8 cellular contexts compared by ENCODE assay signal in the genomic region with DNA sequence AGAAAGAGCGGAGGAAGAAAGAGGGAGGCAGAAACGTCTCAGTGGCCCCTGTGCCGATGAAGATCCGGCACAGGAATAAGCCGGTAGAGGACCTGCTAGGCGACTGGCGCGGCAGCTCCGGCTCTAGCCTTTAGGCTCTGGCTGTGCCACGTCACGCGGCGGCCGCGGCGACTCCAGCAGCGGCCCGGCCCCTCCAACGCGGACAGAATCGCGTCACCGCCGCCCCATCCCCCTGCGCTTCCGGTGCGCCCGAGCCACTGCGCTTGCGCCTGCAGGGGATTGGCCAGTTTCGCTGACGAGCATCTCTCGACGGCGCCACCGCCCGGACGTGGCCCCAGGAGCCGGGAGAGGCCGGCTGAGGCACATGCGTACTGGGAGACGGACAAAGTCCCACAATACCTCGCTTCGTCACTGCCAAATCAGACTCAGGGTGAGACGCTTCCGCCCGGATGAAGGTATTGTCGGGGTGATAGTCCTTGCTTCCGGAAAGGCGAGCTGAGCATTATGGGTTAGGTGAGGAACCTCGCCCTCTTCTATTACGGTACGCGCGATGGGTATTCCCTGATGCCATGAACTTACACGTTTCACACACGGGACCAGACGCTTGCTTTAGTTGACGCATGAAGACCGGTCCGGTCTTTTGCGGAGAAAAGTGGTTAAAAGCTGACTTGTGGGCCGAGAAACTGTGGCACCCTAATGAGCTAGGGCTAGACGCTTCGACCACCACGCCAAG. TPM values are rescaled to one million over a fixed set of nuclear protein-coding genes. Genes with fewer than 3 reads are reported as not detected.
A peak's percentile ranks its signal among the peaks of the same experiment; 100 is the strongest.
DNase-seq lines count a peak whose midpoint lies in the region; ATAC-seq and TF ChIP-seq lines count a peak whose summit lies in the region.

Gene ARF4, minus strand, starts transcription at position 105 of the 733 bp plus-strand sequence. CDS start 204 bp downstream, outside the sequence.

- peak within 1 kb of the TSS; percentile 87 for H3K4me3 Mint-ChIP-seq in activated CD4-positive, alpha-beta T cell treated with anti-CD3 and anti-CD28 coated beads, Interleukin-2, amount 10 ng/mL, durations not matched to agents 24 days and 14 days

- peaks cover 11 to 49% (median 29%) of the 10 kb centered on the region in 11 experiments; a peak in 20 of 22 replicates for H3K36me3 ChIP-seq in BLaER1 treated with 17β-estradiol and CSF1 and Interleukin-3, amounts not matched to agents 10 nM and 100 nM
- no peaks in the 10 kb centered on the region for H3K36me3 ChIP-seq in colonic mucosa

- H3K4me1 Mint-ChIP-seq in activated CD4-positive, alpha-beta T cell treated with anti-CD3 and anti-CD28 coated beads, Interleukin-2, amount 10 ng/mL, durations not matched to agents 24 days and 14 days = peaks cover 32% of the 10 kb centered on the region

- DNase-seq in NCI-H526 treated with DMSO at 0.1 percent for 48 hours (lab: John Stamatoyannopoulos, UW) (peak; percentile 93), colonic mucosa (peak; percentile 99), kidney tubule cell (ENCODE audit: low spot score) (peak; percentile 100)
- DNase-seq in activated CD4-positive, alpha-beta T cell treated with anti-CD3 and anti-CD28 coated beads, Interleukin-2, amount 10 ng/mL, durations not matched to agents 24 days and 14 days = peak; percentile 100
- DNase-seq in stimulated activated CD4-positive, alpha-beta T cell treated with anti-CD3 and anti-CD28 coated beads, Interleukin-1b, Interleukin-23, amount 100 ng/mL, for 24 hours (ENCODE audit: low read depth in 4 of 4, low spot score in 1 of 4) = peak; percentile 96 to 99 (median 96)

- peaks cover 35 to 46% (median 42%) of the 10 kb centered on the region in 11 experiments for H4K20me1 ChIP-seq in BLaER1 treated with 17β-estradiol and CSF1 and Interleukin-3, amounts not matched to agents 10 nM and 100 nM

- no peaks in the 10 kb centered on the region for H3K27me3 Mint-ChIP-seq in activated CD4-positive, alpha-beta T cell treated with anti-CD3 and anti-CD28 coated beads, Interleukin-2, amount 10 ng/mL, durations not matched to agents 24 days and 14 days

- ATAC-seq in GM19324 (IDR thresholded peaks at IDR 0.05; ENCODE audit: low FRiP score, unreplicated experiment) (peak; percentile 97), HG03469 (IDR thresholded peaks at IDR 0.05; ENCODE audit: unreplicated experiment) (peak; percentile 89)

- H3K9me3 Mint-ChIP-seq in activated CD4-positive, alpha-beta T cell treated with anti-CD3 and anti-CD28 coated beads, Interleukin-2, amount 10 ng/mL, durations not matched to agents 24 days and 14 days = no peaks in the 10 kb centered on the region

- H3K27ac ChIP-seq in BLaER1 treated with 17β-estradiol and CSF1 and Interleukin-3, amounts not matched to agents 10 nM and 100 nM = peak within 1 kb of the TSS; percentile 88 to 97 (median 90)
- H3K27ac ChIP-seq in colonic mucosa = peak within 1 kb of the TSS; percentile 99

- peak within 1 kb of the TSS; percentile 88 to 99 (median 93) for H3K4me2 ChIP-seq in BLaER1 treated with 17β-estradiol and CSF1 and Interleukin-3, amounts not matched to agents 10 nM and 100 nM

- H3K9me3 ChIP-seq in BLaER1 treated with 17β-estradiol and CSF1 and Interleukin-3, amounts not matched to agents 10 nM and 100 nM (replicated peaks in 1 of 11) = no peaks in the 10 kb centered on the region
- no peaks in the 10 kb centered on the region for H3K9me3 ChIP-seq in colonic mucosa

- H3K27me3 ChIP-seq in BLaER1 treated with 17β-estradiol and CSF1 and Interleukin-3, amounts not matched to agents 10 nM and 100 nM = no peaks in the 10 kb centered on the region
- H3K27me3 ChIP-seq in colonic mucosa = no peaks in the 10 kb centered on the region

- TF ChIP-seq CTCF in colonic mucosa (IDR thresholded peaks at IDR 0.05) = no peak

- H3K27ac Mint-ChIP-seq in activated CD4-positive, alpha-beta T cell treated with anti-CD3 and anti-CD28 coated beads, Interleukin-2, amount 10 ng/mL, durations not matched to agents 24 days and 14 days = peak within 1 kb of the TSS; percentile 99

- intact Hi-C loops in activated CD4-positive, alpha-beta T cell treated with anti-CD3 and anti-CD28 coated beads, Interleukin-2, amount 10 ng/mL, durations not matched to agents 24 days and 14 days (cut with micrococcal nuclease) = loop anchor here (1.0 to 5.0 kb wide), 6 partner anchors 41 to 1040 kb away; partner anchors contain the start of genes APPL1, CCDC66, HTD2 and PDE12
- intact Hi-C loops in colonic mucosa (cut with DNase I) = loop anchor here (5.0 to 10.0 kb wide), 2 partner anchors 40 to 157 kb away; partner anchors contain the start of genes PDE12 and SLMAP

- H3K4me3 ChIP-seq in BLaER1 treated with 17β-estradiol and CSF1 and Interleukin-3, amounts not matched to agents 10 nM and 100 nM = peak within 1 kb of the TSS; percentile 79 to 96 (median 86)
- peak within 1 kb of the TSS; percentile 68 for H3K4me3 ChIP-seq in colonic mucosa

- peak within 1 kb of the TSS; percentile 87 to 96 (median 92) for H3K9ac ChIP-seq in BLaER1 treated with 17β-estradiol and CSF1 and Interleukin-3, amounts not matched to agents 10 nM and 100 nM
- peak within 1 kb of the TSS; percentile 93 to 99 for H3K9ac ChIP-seq in colonic mucosa (ENCODE audit: low read depth in 2 of 2, low read length in 2 of 2)

- peaks cover 31 to 50% (median 40%) of the 10 kb centered on the region in 10 experiments for H3K4me1 ChIP-seq in BLaER1 treated with 17β-estradiol and CSF1 and Interleukin-3, amounts not matched to agents 10 nM and 100 nM
- peaks cover 6% of the 10 kb centered on the region for H3K4me1 ChIP-seq in colonic mucosa

- peaks cover 38% of the 10 kb centered on the region for H3K36me3 Mint-ChIP-seq in activated CD4-positive, alpha-beta T cell treated with anti-CD3 and anti-CD28 coated beads, Interleukin-2, amount 10 ng/mL, durations not matched to agents 24 days and 14 days (ENCODE audit: low read depth)

RNA-seq across cellular contexts. Expression of gene ARF4, which starts in this region (rescaled TPM):
- 84.4 and 91.4 TPM in 2 replicates for total RNA-seq in activated CD4-positive, alpha-beta T cell treated with anti-CD3 and anti-CD28 coated beads, Interleukin-2, amount 10 ng/mL, durations not matched to agents 24 days and 14 days
- total RNA-seq in colonic mucosa = 100 to 1,000 TPM; 213 to 250 TPM

Comparison
In these comparisons a context has a peak if more than half of its experiments do, and no peak if none do; other contexts are left out.
1. Peak in every context shown above with its lines: DNase-seq, ATAC-seq, H3K4me3 ChIP-seq and H3K27ac ChIP-seq.